23 cellular contexts compared by ENCODE assay signal in genomic region chr22:25354456-25354855, GRCh38.
DNase-seq lines count a peak whose midpoint lies in the region; ATAC-seq and TF ChIP-seq lines count a peak whose summit lies in the region.
"Had no signal": no experiment of that assay in that cellular context is flagged by ENCODE, and none has a peak within 500 bp of the region (broad histone marks: within the 10 kb centered on the region; RNA-seq: fewer than 3 reads in every experiment).

No MANE protein-coding gene starts in this region.

- H3F3A ChIP-seq in neural progenitor cell (ENCODE audit: low read depth), result no peaks in the 10 kb centered on the region

- H3K4me1 Mint-ChIP-seq in endothelial cell (ENCODE audit: unreplicated experiment) (peaks cover 5% of the 10 kb centered on the region), neural progenitor cell (no peaks in the 10 kb centered on the region), WTC11 (no peaks in the 10 kb centered on the region)
- no peaks in the 10 kb centered on the region for H3K4me1 Mint-ChIP-seq in stimulated activated effector memory CD8-positive, alpha-beta T cell treated with anti-CD3 and anti-CD28 coated beads, Interleukin-12 subunit alpha, Interleukin-12 subunit beta, amount 100 ng/mL, for 72 hours

- POLR2A ChIA-PET in WTC11 (lab: Charles Lee), result no interaction called here

- no peaks in the 10 kb centered on the region for H3K36me3 ChIP-seq in neural progenitor cell
- H3K36me3 ChIP-seq in upper lobe of right lung, result peaks cover 77% of the 10 kb centered on the region
- H3K36me3 ChIP-seq: MG63 had no signal

- H3K4me1 ChIP-seq in neural progenitor cell (no peaks in the 10 kb centered on the region), upper lobe of right lung (no peaks in the 10 kb centered on the region)
- H3K4me1 ChIP-seq: Caco-2, SJSA1 had no signal

- no peak overlapping the region for H3K4me2 ChIP-seq in neural progenitor cell

- CTCF ChIA-PET in WTC11 (lab: Charles Lee), result no interaction called here

- H3K4me3 ChIP-seq in neural progenitor cell, result no peak overlapping the region
- no peak overlapping the region for H3K4me3 ChIP-seq in upper lobe of right lung
- H3K4me3 ChIP-seq: GM12878, K562, MG63, SJSA1 had no signal

- H3K27ac ChIP-seq in neural progenitor cell, result no peak overlapping the region
- no peak overlapping the region for H3K27ac ChIP-seq in upper lobe of right lung
- H3K27ac ChIP-seq: SJSA1 had no signal

- no peak for TF ChIP-seq CTCF in endothelial cell (IDR thresholded peaks at IDR 0.05; ENCODE audit: unreplicated experiment)
- no peak for TF ChIP-seq CTCF in neural progenitor cell (IDR thresholded peaks at IDR 0.05)
- TF ChIP-seq CTCF in upper lobe of right lung (IDR thresholded peaks at IDR 0.05), result no peak
- no peak for TF ChIP-seq CTCF in WTC11 (IDR thresholded peaks at IDR 0.05)

- no peaks in the 10 kb centered on the region for H3K27me3 ChIP-seq in neural progenitor cell
- no peaks in the 10 kb centered on the region for H3K27me3 ChIP-seq in upper lobe of right lung
- H3K27me3 ChIP-seq: MG63, SJSA1 had no signal

- no peak overlapping the region for H3K9ac ChIP-seq in neural progenitor cell

- H3K9me3 Mint-ChIP-seq in endothelial cell (ENCODE audit: unreplicated experiment) (no peaks in the 10 kb centered on the region), neural progenitor cell (no peaks in the 10 kb centered on the region), WTC11 (no peaks in the 10 kb centered on the region)
- H3K9me3 Mint-ChIP-seq in stimulated activated effector memory CD8-positive, alpha-beta T cell treated with anti-CD3 and anti-CD28 coated beads, Interleukin-12 subunit alpha, Interleukin-12 subunit beta, amount 100 ng/mL, for 72 hours, result no peaks in the 10 kb centered on the region
- H3K9me3 Mint-ChIP-seq: CD4-positive, alpha-beta T cell had no signal

- H4K20me1 ChIP-seq in neural progenitor cell (ENCODE audit: low read depth), result no peaks in the 10 kb centered on the region

- H2AFZ ChIP-seq in neural progenitor cell (replicated peaks), result no peak overlapping the region

- H3K4me3 Mint-ChIP-seq in endothelial cell (ENCODE audit: unreplicated experiment), result peak overlapping the region; percentile 42
- no peak overlapping the region for H3K4me3 Mint-ChIP-seq in neural progenitor cell
- H3K4me3 Mint-ChIP-seq in WTC11, result no peak overlapping the region
- no peak overlapping the region for H3K4me3 Mint-ChIP-seq in stimulated activated effector memory CD8-positive, alpha-beta T cell treated with anti-CD3 and anti-CD28 coated beads, Interleukin-12 subunit alpha, Interleukin-12 subunit beta, amount 100 ng/mL, for 72 hours
- H3K4me3 Mint-ChIP-seq: CD4-positive, alpha-beta T cell had no signal

- H3K27ac Mint-ChIP-seq in endothelial cell (ENCODE audit: unreplicated experiment) (no peak overlapping the region), neural progenitor cell (peak overlapping the region; percentile 1), WTC11 (no peak overlapping the region)
- H3K27ac Mint-ChIP-seq in stimulated activated effector memory CD8-positive, alpha-beta T cell treated with anti-CD3 and anti-CD28 coated beads, Interleukin-12 subunit alpha, Interleukin-12 subunit beta, amount 100 ng/mL, for 72 hours, result no peak overlapping the region
- H3K27ac Mint-ChIP-seq: CD4-positive, alpha-beta T cell had no signal

- H3K9me3 ChIP-seq in neural progenitor cell (ENCODE audit: low read depth), result no peaks in the 10 kb centered on the region
- no peaks in the 10 kb centered on the region for H3K9me3 ChIP-seq in upper lobe of right lung
- H3K9me3 ChIP-seq: Caco-2, MG63, SJSA1 had no signal

- H3K27me3 Mint-ChIP-seq in endothelial cell (ENCODE audit: unreplicated experiment) (peaks cover 2% of the 10 kb centered on the region), neural progenitor cell (ENCODE audit: insufficient read depth, low read depth) (peaks cover 5% of the 10 kb centered on the region), WTC11 (ENCODE audit: low read depth) (no peaks in the 10 kb centered on the region)
- H3K27me3 Mint-ChIP-seq: CD4-positive, alpha-beta T cell had no signal

- ATAC-seq in Right ventricle myocardium inferior (no peak), upper lobe of right lung (no peak), WTC11 (no peak)
- ATAC-seq in stimulated activated effector memory CD8-positive, alpha-beta T cell treated with anti-CD3 and anti-CD28 coated beads, Interleukin-12 subunit alpha, Interleukin-12 subunit beta, amount 100 ng/mL, for 72 hours, result no peak
- ATAC-seq: GM12878, K562 had no signal

- no peaks in the 10 kb centered on the region for H3K79me2 ChIP-seq in neural progenitor cell (ENCODE audit: low read depth)

- DNase-seq in cardiac septum (ENCODE audit: low spot score) (peak; percentile 60), Right ventricle myocardium inferior (ENCODE audit: missing footprints) (no peak), endothelial cell (ENCODE audit: low spot score) (no peak), neural progenitor cell (ENCODE audit: low spot score) (no peak), upper lobe of right lung (peak; percentile 47), NCI-H524 (lab: John Stamatoyannopoulos, UW) (no peak), WTC11 (ENCODE audit: low spot score) (no peak)
- DNase-seq in stimulated activated effector memory CD8-positive, alpha-beta T cell treated with anti-CD3 and anti-CD28 coated beads, Interleukin-12 subunit alpha, Interleukin-12 subunit beta, amount 100 ng/mL, for 72 hours (ENCODE audit: low spot score in 2 of 2), result no peak
- DNase-seq: Caco-2; CD4-positive, alpha-beta T cell; DMS 273 treated with DMSO at 0.1 percent for 48 hours; DND-41; MG63; NCI-H1048; NCI-H1436; NCI-H187 treated with DMSO at 0.1 percent for 48 hours; NCI-H226; NCI-H510A treated with DMSO at 0.1 percent for 48 hours; NCI-H774; NK-92 treated with Interleukin-12 subunit alpha and Interleukin-12 subunit beta, amount 100 ng/mL, for 24 hours had no signal

- H3K36me3 Mint-ChIP-seq in endothelial cell (ENCODE audit: low read depth, unreplicated experiment) (peaks cover 23% of the 10 kb centered on the region), neural progenitor cell (peaks cover 4% of the 10 kb centered on the region), WTC11 (peaks cover 6% of the 10 kb centered on the region)
- H3K36me3 Mint-ChIP-seq in stimulated activated effector memory CD8-positive, alpha-beta T cell treated with anti-CD3 and anti-CD28 coated beads, Interleukin-12 subunit alpha, Interleukin-12 subunit beta, amount 100 ng/mL, for 72 hours, result peaks cover 64% of the 10 kb centered on the region

- intact Hi-C loops in cardiac septum (cut with DNase I) (no loop called here), Right ventricle myocardium inferior (cut with DNase I) (no loop called here), upper lobe of right lung (cut with DNase I) (no loop called here)

TF ChIP-seq in WTC11, 78 proteins besides CTCF, POLR2A, EP300 and RAD21 (continues in another document):
- TF ChIP-seq GRHL2 (CRISPR knock-in tag; IDR thresholded peaks at IDR 0.05; ENCODE audit: insufficient replicate concordance, severe bottlenecking) (no peak), TEAD4 (CRISPR knock-in tag; IDR thresholded peaks at IDR 0.05) (no peak), NFATC4 (CRISPR knock-in tag; IDR thresholded peaks at IDR 0.05) (no peak), CREM (CRISPR knock-in tag; IDR thresholded peaks at IDR 0.05) (no peak), CDX4 (CRISPR knock-in tag; IDR thresholded peaks at IDR 0.05; ENCODE audit: borderline replicate concordance) (no peak), USF1 (CRISPR knock-in tag; IDR thresholded peaks at IDR 0.05) (no peak), ZNF423 (CRISPR knock-in tag; IDR thresholded peaks at IDR 0.05) (no peak), RELA (CRISPR knock-in tag; IDR thresholded peaks at IDR 0.05; ENCODE audit: borderline replicate concordance) (no peak), FOXP4 (CRISPR knock-in tag; IDR thresholded peaks at IDR 0.05) (no peak), CREB1 (CRISPR knock-in tag; IDR thresholded peaks at IDR 0.05) (no peak), ZNF263 (CRISPR knock-in tag; IDR thresholded peaks at IDR 0.05; ENCODE audit: low read depth) (no peak), KAT7 (CRISPR knock-in tag; IDR thresholded peaks at IDR 0.05; ENCODE audit: borderline replicate concordance) (no peak), EMX1 (CRISPR knock-in tag; IDR thresholded peaks at IDR 0.05) (no peak), GABPB1 (CRISPR knock-in tag; IDR thresholded peaks at IDR 0.05) (no peak)

Comparison
In these comparisons a context has a peak if more than half of its experiments do, and no peak if none do; other contexts are left out.
1. DNase-seq: peak in cardiac septum (single experiment) and upper lobe of right lung (single experiment); none in Right ventricle myocardium inferior (single experiment), endothelial cell (single experiment), neural progenitor cell (single experiment), NCI-H524 (0 of 2), WTC11 (single experiment) and stimulated activated effector memory CD8-positive, alpha-beta T cell treated with anti-CD3 and anti-CD28 coated beads, Interleukin-12 subunit alpha, Interleukin-12 subunit beta, amount 100 ng/mL, for 72 hours (0 of 2).